ENCODE assay signal across 34 cellular contexts in genomic region chr1:45739137-45739536, GRCh38.
"Had no signal": no experiment of that assay in that cellular context is flagged by ENCODE, and none has a peak within 500 bp of the region (broad histone marks: within the 10 kb centered on the region; RNA-seq: fewer than 3 reads in every experiment).

No MANE protein-coding gene starts in this region.

- H3K4me2 ChIP-seq: KMS-11 had no signal

- H3K27me3 ChIP-seq: MG63 had no signal

- H3K27ac ChIP-seq: KMS-11 had no signal

- DNase-seq: Karpas-422, Kasumi-1, MG63, MM.1S, MV-4-11, NCI-H1048, NCI-H1092, NCI-H1092 treated with DMSO at 0.1 percent for 48 hours, NCI-H1105, NCI-H1105 treated with DMSO at 0.1 percent for 48 hours, NCI-H1417 treated with DMSO at 0.1 percent for 48 hours, NCI-H1436, NCI-H1436 treated with DMSO at 0.1 percent for 48 hours, NCI-H146, NCI-H1694, NCI-H1694 treated with DMSO at 0.1 percent for 48 hours, NCI-H187, NCI-H187 treated with DMSO at 0.1 percent for 48 hours, NCI-H1930, NCI-H2029, NCI-H2029 treated with DMSO at 0.1 percent for 48 hours, NCI-H2081, NCI-H2081 treated with DMSO at 0.1 percent for 48 hours, NCI-H2107, NCI-H2171, NCI-H2171 treated with DMSO at 0.1 percent for 48 hours, NCI-H2227 treated with DMSO at 0.1 percent for 48 hours, NCI-H226, NCI-H345, NCI-H446, NCI-H446 treated with DMSO at 0.1 percent for 48 hours, NCI-H510A, NCI-H510A treated with DMSO at 0.1 percent for 48 hours had no signal

- H3K9ac ChIP-seq: KMS-11 had no signal

- H3K4me3 ChIP-seq: MG63 had no signal

- H3K36me3 ChIP-seq: MG63 had no signal

- H3K9me3 ChIP-seq: MG63 had no signal
